13 cellular contexts compared by ENCODE assay signal in genomic region chr11:61083601-61084147, GRCh38. TPM values are rescaled to one million over a fixed set of nuclear protein-coding genes. Genes with fewer than 3 reads are reported as not detected.
DNase-seq lines count a peak whose midpoint lies in the region; ATAC-seq, FAIRE-seq and TF ChIP-seq lines count a peak whose summit lies in the region.
"Had no signal": no experiment of that assay in that cellular context is flagged by ENCODE, and none has a peak within 500 bp of the region (broad histone marks: within the 10 kb centered on the region; RNA-seq: fewer than 3 reads in every experiment).

No MANE protein-coding gene starts in this region.

- H3K4me3 Mint-ChIP-seq in activated CD4-positive, alpha-beta T cell treated with anti-CD3 and anti-CD28 coated beads for 36 hours, result peak overlapping the region; percentile 87
- H3K4me3 Mint-ChIP-seq in activated naive CD4-positive, alpha-beta T cell treated with anti-CD3 and anti-CD28 coated beads, Interleukin-2, amount 10 ng/mL, durations not matched to agents 7 days and 5 days, result peak overlapping the region; percentile 80

- POLR2A ChIA-PET in activated CD4-positive, alpha-beta T cell treated with anti-CD3 and anti-CD28 coated beads for 36 hours (lab: Charles Lee), result interaction anchor here (0.6 to 2.0 kb wide), 7 partner anchors 16 to 77 kb away, joined by 3 to 12 read pairs (median 3); partner anchors contain the start of gene CD5

- peaks cover 64% of the 10 kb centered on the region for H3K4me1 Mint-ChIP-seq in activated CD4-positive, alpha-beta T cell treated with anti-CD3 and anti-CD28 coated beads for 36 hours
- H3K4me1 Mint-ChIP-seq in activated naive CD4-positive, alpha-beta T cell treated with anti-CD3 and anti-CD28 coated beads, Interleukin-2, amount 10 ng/mL, durations not matched to agents 7 days and 5 days, result peaks cover 58% of the 10 kb centered on the region

- no peaks in the 10 kb centered on the region for H3K27me3 Mint-ChIP-seq in activated CD4-positive, alpha-beta T cell treated with anti-CD3 and anti-CD28 coated beads for 36 hours
- no peaks in the 10 kb centered on the region for H3K27me3 Mint-ChIP-seq in activated naive CD4-positive, alpha-beta T cell treated with anti-CD3 and anti-CD28 coated beads, Interleukin-2, amount 10 ng/mL, durations not matched to agents 7 days and 5 days

- DNase-seq in GM12891 (ENCODE audit: insufficient read length, low spot score), result no peak
- peak; percentile 86 for DNase-seq in activated CD4-positive, alpha-beta T cell treated with anti-CD3 and anti-CD28 coated beads for 36 hours
- peak; percentile 84 for DNase-seq in activated naive CD4-positive, alpha-beta T cell treated with anti-CD3 and anti-CD28 coated beads, Interleukin-2, amount 10 ng/mL, durations not matched to agents 7 days and 5 days
- DNase-seq in stimulated activated CD4-positive, alpha-beta T cell treated with anti-CD3 and anti-CD28 coated beads, Interleukin-12 subunit alpha, Interleukin-12 subunit beta, amount 100 ng/mL, for 48 hours (ENCODE audit: low read depth in 2 of 3, low spot score in 1 of 3), result peak in 2 of 3 donors; percentile 50 to 58
- no peak for DNase-seq in putamen (ENCODE audit: low spot score)
- DNase-seq in DMS153 (lab: John Stamatoyannopoulos, UW), result no peak
- DNase-seq: Karpas-422, NCI-H226 had no signal

- peaks cover 58% of the 10 kb centered on the region for H3K36me3 Mint-ChIP-seq in activated CD4-positive, alpha-beta T cell treated with anti-CD3 and anti-CD28 coated beads for 36 hours (ENCODE audit: low read depth)
- peaks cover 3% of the 10 kb centered on the region for H3K36me3 Mint-ChIP-seq in activated naive CD4-positive, alpha-beta T cell treated with anti-CD3 and anti-CD28 coated beads, Interleukin-2, amount 10 ng/mL, durations not matched to agents 7 days and 5 days

- CTCF ChIA-PET in activated CD4-positive, alpha-beta T cell treated with anti-CD3 and anti-CD28 coated beads for 36 hours (lab: Charles Lee), result interaction anchor here (0.5 to 1.6 kb wide), 7 partner anchors 15 to 78 kb away, joined by 3 to 7 read pairs (median 3); partner anchors contain the start of gene VPS37C
- CTCF ChIA-PET in activated naive CD4-positive, alpha-beta T cell treated with anti-CD3 and anti-CD28 coated beads, Interleukin-2, amount 10 ng/mL, durations not matched to agents 7 days and 5 days (lab: Charles Lee), result interaction anchor here (0.6 to 4.8 kb wide), 10 partner anchors 9 to 212 kb away, joined by 3 to 44 read pairs (median 4); partner anchors contain the start of gene CD6

- H3K27ac Mint-ChIP-seq in activated CD4-positive, alpha-beta T cell treated with anti-CD3 and anti-CD28 coated beads for 36 hours, result peak overlapping the region; percentile 99
- peak overlapping the region; percentile 97 for H3K27ac Mint-ChIP-seq in activated naive CD4-positive, alpha-beta T cell treated with anti-CD3 and anti-CD28 coated beads, Interleukin-2, amount 10 ng/mL, durations not matched to agents 7 days and 5 days

- peaks cover 3% of the 10 kb centered on the region for H3K9me3 Mint-ChIP-seq in activated CD4-positive, alpha-beta T cell treated with anti-CD3 and anti-CD28 coated beads for 36 hours (ENCODE audit: low read depth)
- peaks cover 3% of the 10 kb centered on the region for H3K9me3 Mint-ChIP-seq in activated naive CD4-positive, alpha-beta T cell treated with anti-CD3 and anti-CD28 coated beads, Interleukin-2, amount 10 ng/mL, durations not matched to agents 7 days and 5 days

- no peak for TF ChIP-seq POLR2A in GM12891 (IDR thresholded peaks at IDR 0.05; ENCODE audit: low read depth, low read length)

- ATAC-seq in activated CD4-positive, alpha-beta T cell treated with anti-CD3 and anti-CD28 coated beads for 36 hours, result peak; percentile 66
- ATAC-seq in HG03571 (IDR thresholded peaks at IDR 0.05; ENCODE audit: unreplicated experiment), result no peak
- no peak for ATAC-seq in HG02852 (IDR thresholded peaks at IDR 0.05; ENCODE audit: unreplicated experiment)
- ATAC-seq: Right ventricle myocardium inferior had no signal

- FAIRE-seq in GM12891 (lab: Jason Lieb, UNC), result peak; percentile 78
- FAIRE-seq: bronchial epithelial cell had no signal

- intact Hi-C loops in activated CD4-positive, alpha-beta T cell treated with anti-CD3 and anti-CD28 coated beads for 36 hours (cut with DNase I, micrococcal nuclease), result loop anchor here (2.0 to 5.0 kb wide), 11 partner anchors 19 to 171 kb away; partner anchors contain the start of genes VPS37C (in 2 of the 2), CD5 (in 1 of the 2) and TMEM109 (in 1 of the 2)

TF ChIP-seq in GM12891, 5 proteins besides CTCF, POLR2A, EP300 and RAD21:
- TF ChIP-seq POU2F2 (IDR thresholded peaks at IDR 0.05; ENCODE audit: low read depth, low read length), result no peak
- no peak for TF ChIP-seq POLR2AphosphoS5 (IDR thresholded peaks at IDR 0.05; ENCODE audit: low read depth, low read length)
- no peak for TF ChIP-seq TAF1 (IDR thresholded peaks at IDR 0.05; ENCODE audit: low read depth, low read length)
- no peak for TF ChIP-seq PAX5 (IDR thresholded peaks at IDR 0.05; ENCODE audit: insufficient read depth, low read length, severe bottlenecking)
- no peak for TF ChIP-seq SPI1 (IDR thresholded peaks at IDR 0.05; ENCODE audit: low read depth, low read length)

RNA-seq across cellular contexts. Expression of gene CD5, which starts 18.6 kb away (rescaled TPM):
- polyA plus RNA-seq in GM12891 (2012; ENCODE audit: low read depth, missing spikeins), result 0.21 TPM
- total RNA-seq in activated CD4-positive, alpha-beta T cell treated with anti-CD3 and anti-CD28 coated beads for 36 hours, result 100 to 1,000 TPM; 298 to 399 TPM
- total RNA-seq: bronchial epithelial cell, H4, Right ventricle myocardium inferior had no signal

Comparison
In these comparisons a context has a peak if more than half of its experiments do, and no peak if none do; other contexts are left out.
1. DNase-seq: peak in activated CD4-positive, alpha-beta T cell treated with anti-CD3 and anti-CD28 coated beads for 36 hours (single experiment), activated naive CD4-positive, alpha-beta T cell treated with anti-CD3 and anti-CD28 coated beads, Interleukin-2, amount 10 ng/mL, durations not matched to agents 7 days and 5 days (single experiment) and stimulated activated CD4-positive, alpha-beta T cell treated with anti-CD3 and anti-CD28 coated beads, Interleukin-12 subunit alpha, Interleukin-12 subunit beta, amount 100 ng/mL, for 48 hours (2 of 3); none in GM12891 (single experiment), putamen (single experiment) and DMS153 (single experiment).